ENCODE assay signal across 12 cellular contexts in genomic region chr6:80527552-80528052, GRCh38.
DNase-seq lines count a peak whose midpoint lies in the region; ATAC-seq, FAIRE-seq and TF ChIP-seq lines count a peak whose summit lies in the region.
"Had no signal": no experiment of that assay in that cellular context is flagged by ENCODE, and none has a peak within 500 bp of the region (broad histone marks: within the 10 kb centered on the region; RNA-seq: fewer than 3 reads in every experiment).

No MANE protein-coding gene starts in this region.

- H3K9me3 ChIP-seq in breast epithelium, result no peaks in the 10 kb centered on the region

- no TSS peak for BruUV-seq in MCF 10A (replicated peaks; lab: Mats Ljungman, UMichigan)

- CTCF ChIA-PET in MCF 10A (lab: Yijun Ruan, JAX), result interaction anchor here (0.9 kb wide), 1 partner anchor 115 kb away, joined by 5 read pairs; no protein-coding TSS in a partner anchor

- peaks cover 11% of the 10 kb centered on the region for H3K4me1 Mint-ChIP-seq in MCF 10A (ENCODE audit: insufficient read depth, unreplicated experiment)

- TF ChIP-seq CTCF in breast epithelium (IDR thresholded peaks at IDR 0.05) (no peak), MCF 10A (IDR thresholded peaks at IDR 0.05; ENCODE audit: unreplicated experiment) (no peak)

- POLR2A ChIA-PET in MCF 10A (lab: Yijun Ruan, JAX), result interaction anchor here (1.2 to 1.6 kb wide), 2 partner anchors 9 to 21 kb away, joined by 3 to 6 read pairs; no protein-coding TSS in a partner anchor

- H3K4me3 ChIP-seq in breast epithelium, result no peak overlapping the region

- DNase-seq in breast epithelium (ENCODE audit: low spot score in 2 of 2), result no peak
- DNase-seq in MCF 10A (ENCODE audit: unreplicated experiment), result no peak
- peak; percentile 92 for DNase-seq in NCI-H526 treated with DMSO at 0.1 percent for 48 hours (lab: John Stamatoyannopoulos, UW)
- peak; percentile 76 for DNase-seq in iris pigment epithelial cell (ENCODE audit: low read depth)
- no peak for DNase-seq in activated CD4-positive, alpha-beta T cell treated with anti-CD3 and anti-CD28 coated beads, Interleukin-2, amount 50 U/mL, for 48 hours
- DNase-seq in GM12891 (ENCODE audit: insufficient read length, low spot score), result no peak
- DNase-seq: ACHN; activated CD4-positive, alpha-beta T cell treated with anti-CD3 and anti-CD28 coated beads, Interleukin-2, amount 50 U/mL, for 1 hour had no signal

- no peaks in the 10 kb centered on the region for H3K4me1 ChIP-seq in breast epithelium

- FAIRE-seq in GM12891 (lab: Jason Lieb, UNC), result no peak
- FAIRE-seq: GM18507 had no signal

- H3K27me3 ChIP-seq in breast epithelium, result no peaks in the 10 kb centered on the region

- no peaks in the 10 kb centered on the region for H3K27me3 Mint-ChIP-seq in MCF 10A (ENCODE audit: insufficient read depth, unreplicated experiment)
- H3K27me3 Mint-ChIP-seq: stimulated activated naive CD8-positive, alpha-beta T cell treated with anti-CD3 and anti-CD28 coated beads, Interleukin-15, Interleukin-2, amounts not matched to agents 100 ng/mL and 50 ng/mL, for 24 hours had no signal

- H3K36me3 Mint-ChIP-seq in MCF 10A (ENCODE audit: insufficient read depth, unreplicated experiment), result peaks cover 56% of the 10 kb centered on the region

- no peak overlapping the region for H3K27ac Mint-ChIP-seq in MCF 10A (ENCODE audit: low read depth, unreplicated experiment)
- H3K27ac Mint-ChIP-seq: stimulated activated naive CD8-positive, alpha-beta T cell treated with anti-CD3 and anti-CD28 coated beads, Interleukin-15, Interleukin-2, amounts not matched to agents 100 ng/mL and 50 ng/mL, for 24 hours had no signal

- H3K27ac ChIP-seq in breast epithelium, result peak overlapping the region; percentile 40 to 60

- intact Hi-C loops in breast epithelium (cut with DNase I; ENCODE audit: low total_unique reads) (no loop called here), MCF 10A (cut with micrococcal nuclease) (no loop called here)

- H3K9me3 Mint-ChIP-seq in MCF 10A (ENCODE audit: unreplicated experiment), result no peaks in the 10 kb centered on the region
- H3K9me3 Mint-ChIP-seq: stimulated activated naive CD8-positive, alpha-beta T cell treated with anti-CD3 and anti-CD28 coated beads, Interleukin-15, Interleukin-2, amounts not matched to agents 100 ng/mL and 50 ng/mL, for 24 hours had no signal

- ATAC-seq in HG02642 (IDR thresholded peaks at IDR 0.05; ENCODE audit: poor library complexity, unreplicated experiment), result no peak
- ATAC-seq in HG02571 (IDR thresholded peaks at IDR 0.05; ENCODE audit: unreplicated experiment), result no peak

- no peaks in the 10 kb centered on the region for H3K36me3 ChIP-seq in breast epithelium

- TF ChIP-seq POLR2A in breast epithelium (IDR thresholded peaks at IDR 0.05) (no peak), GM12891 (IDR thresholded peaks at IDR 0.05; ENCODE audit: low read depth, low read length) (no peak)

- H3K4me3 Mint-ChIP-seq in MCF 10A (ENCODE audit: unreplicated experiment), result no peak overlapping the region
- H3K4me3 Mint-ChIP-seq: stimulated activated naive CD8-positive, alpha-beta T cell treated with anti-CD3 and anti-CD28 coated beads, Interleukin-15, Interleukin-2, amounts not matched to agents 100 ng/mL and 50 ng/mL, for 24 hours had no signal

TF ChIP-seq in GM12891, 5 proteins besides CTCF, POLR2A, EP300 and RAD21:
- TF ChIP-seq PAX5 (IDR thresholded peaks at IDR 0.05; ENCODE audit: insufficient read depth, low read length, severe bottlenecking) (no peak), POU2F2 (IDR thresholded peaks at IDR 0.05; ENCODE audit: low read depth, low read length) (no peak), SPI1 (IDR thresholded peaks at IDR 0.05; ENCODE audit: low read depth, low read length) (no peak), TAF1 (IDR thresholded peaks at IDR 0.05; ENCODE audit: low read depth, low read length) (no peak), POLR2AphosphoS5 (IDR thresholded peaks at IDR 0.05; ENCODE audit: low read depth, low read length) (no peak)

Comparison
In these comparisons a context has a peak if more than half of its experiments do, and no peak if none do; other contexts are left out.
1. DNase-seq: peak in NCI-H526 treated with DMSO at 0.1 percent for 48 hours (single experiment) and iris pigment epithelial cell (single experiment); none in breast epithelium (0 of 2), MCF 10A (single experiment), activated CD4-positive, alpha-beta T cell treated with anti-CD3 and anti-CD28 coated beads, Interleukin-2, amount 50 U/mL, for 48 hours (0 of 2) and GM12891 (single experiment).